1 cellular context compared by ENCODE assay signal in genomic region chr16:11742536-11743307, GRCh38.
TF ChIP-seq lines count a peak whose summit lies in the region.

A gene with protein sequence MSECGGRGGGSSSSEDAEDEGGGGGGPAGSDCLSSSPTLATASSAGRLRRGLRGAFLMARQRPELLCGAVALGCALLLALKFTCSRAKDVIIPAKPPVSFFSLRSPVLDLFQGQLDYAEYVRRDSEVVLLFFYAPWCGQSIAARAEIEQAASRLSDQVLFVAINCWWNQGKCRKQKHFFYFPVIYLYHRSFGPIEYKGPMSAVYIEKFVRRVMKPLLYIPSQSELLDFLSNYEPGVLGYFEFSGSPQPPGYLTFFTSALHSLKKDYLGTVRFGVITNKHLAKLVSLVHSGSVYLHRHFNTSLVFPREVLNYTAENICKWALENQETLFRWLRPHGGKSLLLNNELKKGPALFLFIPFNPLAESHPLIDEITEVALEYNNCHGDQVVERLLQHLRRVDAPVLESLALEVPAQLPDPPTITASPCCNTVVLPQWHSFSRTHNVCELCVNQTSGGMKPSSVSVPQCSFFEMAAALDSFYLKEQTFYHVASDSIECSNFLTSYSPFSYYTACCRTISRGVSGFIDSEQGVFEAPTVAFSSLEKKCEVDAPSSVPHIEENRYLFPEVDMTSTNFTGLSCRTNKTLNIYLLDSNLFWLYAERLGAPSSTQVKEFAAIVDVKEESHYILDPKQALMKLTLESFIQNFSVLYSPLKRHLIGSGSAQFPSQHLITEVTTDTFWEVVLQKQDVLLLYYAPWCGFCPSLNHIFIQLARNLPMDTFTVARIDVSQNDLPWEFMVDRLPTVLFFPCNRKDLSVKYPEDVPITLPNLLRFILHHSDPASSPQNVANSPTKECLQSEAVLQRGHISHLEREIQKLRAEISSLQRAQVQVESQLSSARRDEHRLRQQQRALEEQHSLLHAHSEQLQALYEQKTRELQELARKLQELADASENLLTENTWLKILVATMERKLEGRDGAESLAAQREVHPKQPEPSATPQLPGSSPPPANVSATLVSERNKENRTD (minus strand): TSS chr16:11742857. CDS start chr16:11742730, 127 bp downstream.

TF ChIP-seq in HepG2, 621 proteins besides CTCF, POLR2A, EP300 and RAD21 (continued from another document and continues in another):
- TF ChIP-seq, protein P1, sequence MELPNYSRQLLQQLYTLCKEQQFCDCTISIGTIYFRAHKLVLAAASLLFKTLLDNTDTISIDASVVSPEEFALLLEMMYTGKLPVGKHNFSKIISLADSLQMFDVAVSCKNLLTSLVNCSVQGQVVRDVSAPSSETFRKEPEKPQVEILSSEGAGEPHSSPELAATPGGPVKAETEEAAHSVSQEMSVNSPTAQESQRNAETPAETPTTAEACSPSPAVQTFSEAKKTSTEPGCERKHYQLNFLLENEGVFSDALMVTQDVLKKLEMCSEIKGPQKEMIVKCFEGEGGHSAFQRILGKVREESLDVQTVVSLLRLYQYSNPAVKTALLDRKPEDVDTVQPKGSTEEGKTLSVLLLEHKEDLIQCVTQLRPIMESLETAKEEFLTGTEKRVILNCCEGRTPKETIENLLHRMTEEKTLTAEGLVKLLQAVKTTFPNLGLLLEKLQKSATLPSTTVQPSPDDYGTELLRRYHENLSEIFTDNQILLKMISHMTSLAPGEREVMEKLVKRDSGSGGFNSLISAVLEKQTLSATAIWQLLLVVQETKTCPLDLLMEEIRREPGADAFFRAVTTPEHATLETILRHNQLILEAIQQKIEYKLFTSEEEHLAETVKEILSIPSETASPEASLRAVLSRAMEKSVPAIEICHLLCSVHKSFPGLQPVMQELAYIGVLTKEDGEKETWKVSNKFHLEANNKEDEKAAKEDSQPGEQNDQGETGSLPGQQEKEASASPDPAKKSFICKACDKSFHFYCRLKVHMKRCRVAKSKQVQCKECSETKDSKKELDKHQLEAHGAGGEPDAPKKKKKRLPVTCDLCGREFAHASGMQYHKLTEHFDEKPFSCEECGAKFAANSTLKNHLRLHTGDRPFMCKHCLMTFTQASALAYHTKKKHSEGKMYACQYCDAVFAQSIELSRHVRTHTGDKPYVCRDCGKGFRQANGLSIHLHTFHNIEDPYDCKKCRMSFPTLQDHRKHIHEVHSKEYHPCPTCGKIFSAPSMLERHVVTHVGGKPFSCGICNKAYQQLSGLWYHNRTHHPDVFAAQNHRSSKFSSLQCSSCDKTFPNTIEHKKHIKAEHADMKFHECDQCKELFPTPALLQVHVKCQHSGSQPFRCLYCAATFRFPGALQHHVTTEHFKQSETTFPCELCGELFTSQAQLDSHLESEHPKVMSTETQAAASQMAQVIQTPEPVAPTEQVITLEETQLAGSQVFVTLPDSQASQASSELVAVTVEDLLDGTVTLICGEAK (IDR thresholded peaks at IDR 0.05) = no peak
- TF ChIP-seq, protein P1 (CRISPR knock-in tag; IDR thresholded peaks at IDR 0.05) = no peak; the same call in 1 of the 2 replicates
- TF ChIP-seq ZNF792 (CRISPR knock-in tag; IDR thresholded peaks at IDR 0.05) (no peak), KAT7 (CRISPR knock-in tag; IDR thresholded peaks at IDR 0.05; ENCODE audit: borderline replicate concordance) (peak; percentile 74; the same call in 1 of the 2 replicates), RARA (CRISPR knock-in tag; IDR thresholded peaks at IDR 0.05) (peak; percentile 97), ZNF772 (CRISPR knock-in tag; IDR thresholded peaks at IDR 0.05) (peak; percentile 94), ZNF839 (CRISPR knock-in tag; IDR thresholded peaks at IDR 0.05; ENCODE audit: borderline replicate concordance) (0 out of 2 replicates have a peak, but pooled peaks have one; percentile 11), ZKSCAN1 (IDR thresholded peaks at IDR 0.05; ENCODE audit: low read length) (no peak; the same call in 1 of the 2 replicates), MBNL3 (CRISPR knock-in tag; conservative IDR thresholded peaks at IDR 0.05) (no peak), ZNF879 (CRISPR knock-in tag; IDR thresholded peaks at IDR 0.05) (peak; percentile 85; the same call in 1 of the 2 replicates), RERE (CRISPR knock-in tag; IDR thresholded peaks at IDR 0.05; ENCODE audit: low read depth) (no peak; the same call in 1 of the 2 replicates), MYC (CRISPR knock-in tag; IDR thresholded peaks at IDR 0.05; ENCODE audit: borderline replicate concordance) (peak; percentile 80; the same call in 1 of the 2 replicates), TEAD2 (CRISPR knock-in tag; IDR thresholded peaks at IDR 0.05) (no peak), GRHL1 (CRISPR knock-in tag; conservative IDR thresholded peaks at IDR 0.05) (no peak), NR3C1 (CRISPR knock-in tag; IDR thresholded peaks at IDR 0.05) (no peak), NFE2 (CRISPR knock-in tag; IDR thresholded peaks at IDR 0.05) (no peak), ZEB1 (IDR thresholded peaks at IDR 0.05; ENCODE audit: insufficient replicate concordance, low read depth) (no peak), ZNF740 (CRISPR knock-in tag; IDR thresholded peaks at IDR 0.05) (no peak), ZFX (CRISPR knock-in tag; IDR thresholded peaks at IDR 0.05; ENCODE audit: low read depth) (peak; percentile 99), E2F1 (CRISPR knock-in tag; IDR thresholded peaks at IDR 0.05) (peak; percentile 29; the same call in 1 of the 2 replicates), NKX3-1 (CRISPR knock-in tag; IDR thresholded peaks at IDR 0.05) (no peak; the same call in 1 of the 2 replicates), GTF3A (CRISPR knock-in tag; conservative IDR thresholded peaks at IDR 0.05) (peak; percentile 87; the same call in 1 of the 2 replicates)
- TF ChIP-seq, protein P2, sequence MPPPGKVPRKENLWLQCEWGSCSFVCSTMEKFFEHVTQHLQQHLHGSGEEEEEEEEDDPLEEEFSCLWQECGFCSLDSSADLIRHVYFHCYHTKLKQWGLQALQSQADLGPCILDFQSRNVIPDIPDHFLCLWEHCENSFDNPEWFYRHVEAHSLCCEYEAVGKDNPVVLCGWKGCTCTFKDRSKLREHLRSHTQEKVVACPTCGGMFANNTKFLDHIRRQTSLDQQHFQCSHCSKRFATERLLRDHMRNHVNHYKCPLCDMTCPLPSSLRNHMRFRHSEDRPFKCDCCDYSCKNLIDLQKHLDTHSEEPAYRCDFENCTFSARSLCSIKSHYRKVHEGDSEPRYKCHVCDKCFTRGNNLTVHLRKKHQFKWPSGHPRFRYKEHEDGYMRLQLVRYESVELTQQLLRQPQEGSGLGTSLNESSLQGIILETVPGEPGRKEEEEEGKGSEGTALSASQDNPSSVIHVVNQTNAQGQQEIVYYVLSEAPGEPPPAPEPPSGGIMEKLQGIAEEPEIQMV (CRISPR knock-in tag; IDR thresholded peaks at IDR 0.05; ENCODE audit: low read depth) = peak; percentile 76
- TF ChIP-seq, protein P3, sequence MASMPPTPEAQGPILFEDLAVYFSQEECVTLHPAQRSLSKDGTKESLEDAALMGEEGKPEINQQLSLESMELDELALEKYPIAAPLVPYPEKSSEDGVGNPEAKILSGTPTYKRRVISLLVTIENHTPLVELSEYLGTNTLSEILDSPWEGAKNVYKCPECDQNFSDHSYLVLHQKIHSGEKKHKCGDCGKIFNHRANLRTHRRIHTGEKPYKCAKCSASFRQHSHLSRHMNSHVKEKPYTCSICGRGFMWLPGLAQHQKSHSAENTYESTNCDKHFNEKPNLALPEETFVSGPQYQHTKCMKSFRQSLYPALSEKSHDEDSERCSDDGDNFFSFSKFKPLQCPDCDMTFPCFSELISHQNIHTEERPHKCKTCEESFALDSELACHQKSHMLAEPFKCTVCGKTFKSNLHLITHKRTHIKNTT (CRISPR knock-in tag; IDR thresholded peaks at IDR 0.05) = no peak
- TF ChIP-seq, protein P4, sequence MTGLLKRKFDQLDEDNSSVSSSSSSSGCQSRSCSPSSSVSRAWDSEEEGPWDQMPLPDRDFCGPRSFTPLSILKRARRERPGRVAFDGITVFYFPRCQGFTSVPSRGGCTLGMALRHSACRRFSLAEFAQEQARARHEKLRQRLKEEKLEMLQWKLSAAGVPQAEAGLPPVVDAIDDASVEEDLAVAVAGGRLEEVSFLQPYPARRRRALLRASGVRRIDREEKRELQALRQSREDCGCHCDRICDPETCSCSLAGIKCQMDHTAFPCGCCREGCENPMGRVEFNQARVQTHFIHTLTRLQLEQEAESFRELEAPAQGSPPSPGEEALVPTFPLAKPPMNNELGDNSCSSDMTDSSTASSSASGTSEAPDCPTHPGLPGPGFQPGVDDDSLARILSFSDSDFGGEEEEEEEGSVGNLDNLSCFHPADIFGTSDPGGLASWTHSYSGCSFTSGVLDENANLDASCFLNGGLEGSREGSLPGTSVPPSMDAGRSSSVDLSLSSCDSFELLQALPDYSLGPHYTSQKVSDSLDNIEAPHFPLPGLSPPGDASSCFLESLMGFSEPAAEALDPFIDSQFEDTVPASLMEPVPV (CRISPR knock-in tag; IDR thresholded peaks at IDR 0.05) = peak; percentile 62
